Comparison of ENCODE assay signal across 12 cellular contexts in genomic region chr3:196643761-196644160, GRCh38. TPM values are rescaled to one million over a fixed set of nuclear protein-coding genes. Genes with fewer than 3 reads are reported as not detected.
DNase-seq lines count a peak whose midpoint lies in the region; ATAC-seq and TF ChIP-seq lines count a peak whose summit lies in the region.
"Had no signal": no experiment of that assay in that cellular context is flagged by ENCODE, and none has a peak within 500 bp of the region (broad histone marks: within the 10 kb centered on the region; RNA-seq: fewer than 3 reads in every experiment).

No MANE protein-coding gene starts in this region.

- H3K27me3 Mint-ChIP-seq in CD14-positive monocyte (ENCODE audit: low read depth in 3 of 3), result peaks cover 0 to 1% (median 0%) of the 10 kb centered on the region in 3 donors
- no peaks in the 10 kb centered on the region for H3K27me3 Mint-ChIP-seq in activated naive CD8-positive, alpha-beta T cell
- H3K27me3 Mint-ChIP-seq in naive thymus-derived CD8-positive, alpha-beta T cell, result no peaks in the 10 kb centered on the region

- H3K4me3 Mint-ChIP-seq in CD14-positive monocyte, result peak overlapping the region; percentile 59 to 95
- no peak overlapping the region for H3K4me3 Mint-ChIP-seq in activated naive CD8-positive, alpha-beta T cell
- H3K4me3 Mint-ChIP-seq in naive thymus-derived CD8-positive, alpha-beta T cell, result peak overlapping the region in 4 of 10 donors; percentile 4 to 84 (median 61)

- TF ChIP-seq CTCF in CD14-positive monocyte (IDR thresholded peaks at IDR 0.05), result no peak
- no peak for TF ChIP-seq CTCF in HL-60 (IDR thresholded peaks at IDR 0.05; ENCODE audit: insufficient read depth, low read length)

- no peaks in the 10 kb centered on the region for H3K27me3 ChIP-seq in HL-60 (ENCODE audit: insufficient read depth, poor library complexity, severe bottlenecking)
- H3K27me3 ChIP-seq: uterus had no signal

- H3K36me3 Mint-ChIP-seq in CD14-positive monocyte, result peaks cover 58 to 77% of the 10 kb centered on the region in 2 donors
- peaks cover 2% of the 10 kb centered on the region for H3K36me3 Mint-ChIP-seq in activated naive CD8-positive, alpha-beta T cell
- H3K36me3 Mint-ChIP-seq in naive thymus-derived CD8-positive, alpha-beta T cell, result peaks cover 0 to 5% (median 5%) of the 10 kb centered on the region in 3 donors

- no peak for ATAC-seq in naive thymus-derived CD8-positive, alpha-beta T cell
- no peak for ATAC-seq in Right ventricle myocardium inferior

- CTCF ChIA-PET in HEK293T (lab: Yijun Ruan, JAX), result no interaction called here

- POLR2A ChIA-PET in naive thymus-derived CD8-positive, alpha-beta T cell (lab: Charles Lee), result no interaction called here
- POLR2A ChIA-PET in HEK293T (lab: Yijun Ruan, JAX), result no interaction called here

- intact Hi-C loops in CD14-positive monocyte (cut with micrococcal nuclease), result loop anchor here in 1 of 2 donors (2.0 to 5.0 kb wide), 2 partner anchors 19 to 44 kb away; no protein-coding TSS in a partner anchor
- intact Hi-C loops in Right ventricle myocardium inferior (cut with DNase I), result no loop called here

- H3K4me1 Mint-ChIP-seq in CD14-positive monocyte, result peaks cover 81% of the 10 kb centered on the region
- H3K4me1 Mint-ChIP-seq in activated naive CD8-positive, alpha-beta T cell (ENCODE audit: low read depth), result peaks cover 52% of the 10 kb centered on the region
- peaks cover 18 to 86% (median 68%) of the 10 kb centered on the region in 4 donors for H3K4me1 Mint-ChIP-seq in naive thymus-derived CD8-positive, alpha-beta T cell

- no peak overlapping the region for H3K4me3 ChIP-seq in HL-60 (replicated peaks; ENCODE audit: insufficient read depth, low read length)
- H3K4me3 ChIP-seq: prostate gland, SJSA1, uterus had no signal

- DNase-seq in CD14-positive monocyte (ENCODE audit: low spot score) (no peak), HL-60 (ENCODE audit: low read depth in 1 of 2, low spot score in 1 of 2) (no peak), Right ventricle myocardium inferior (ENCODE audit: missing footprints) (no peak), COLO829 (ENCODE audit: low spot score) (no peak), HEK293T (ENCODE audit: extremely low spot score) (no peak)
- no peak for DNase-seq in naive thymus-derived CD8-positive, alpha-beta T cell
- no peak for DNase-seq in stimulated activated CD4-positive, alpha-beta T cell treated with anti-CD3 and anti-CD28 coated beads, Interleukin-1b, Interleukin-23, amount 100 ng/mL, for 48 hours
- DNase-seq: H7, uterus had no signal

- H3K27ac Mint-ChIP-seq in CD14-positive monocyte, result peak overlapping the region; percentile 93 to 100 (median 99)
- peak overlapping the region; percentile 72 for H3K27ac Mint-ChIP-seq in activated naive CD8-positive, alpha-beta T cell
- peak overlapping the region; percentile 5 to 92 (median 72) for H3K27ac Mint-ChIP-seq in naive thymus-derived CD8-positive, alpha-beta T cell

- H3K27ac ChIP-seq in HL-60 (replicated peaks), result peak overlapping the region; percentile 97
- H3K27ac ChIP-seq: prostate gland, SJSA1, uterus had no signal

- H3K9me3 Mint-ChIP-seq in CD14-positive monocyte, result peaks cover 0 to 2% (median 0%) of the 10 kb centered on the region in 7 donors
- H3K9me3 Mint-ChIP-seq in activated naive CD8-positive, alpha-beta T cell (ENCODE audit: low read depth), result no peaks in the 10 kb centered on the region
- no peaks in the 10 kb centered on the region for H3K9me3 Mint-ChIP-seq in naive thymus-derived CD8-positive, alpha-beta T cell

TF ChIP-seq in HEK293T, 16 proteins besides CTCF, POLR2A, EP300 and RAD21:
- TF ChIP-seq SUZ12 (IDR thresholded peaks at IDR 0.05), result no peak

RNA-seq across cellular contexts. Expression of gene NRROS, which starts 4.3 kb away (rescaled TPM):
- polyA plus RNA-seq in CD14-positive monocyte, result 1 to 10 TPM; 5.9 to 7.5 TPM
- 1 to 10 TPM; 3.4 to 4.1 TPM for total RNA-seq in naive thymus-derived CD8-positive, alpha-beta T cell
- polyA plus RNA-seq in naive thymus-derived CD8-positive, alpha-beta T cell, result under 1 TPM; 0.29 to 0.92 (median 0.87) TPM
- total RNA-seq in Right ventricle myocardium inferior, result 3.1 TPM
